In the genomic region with DNA sequence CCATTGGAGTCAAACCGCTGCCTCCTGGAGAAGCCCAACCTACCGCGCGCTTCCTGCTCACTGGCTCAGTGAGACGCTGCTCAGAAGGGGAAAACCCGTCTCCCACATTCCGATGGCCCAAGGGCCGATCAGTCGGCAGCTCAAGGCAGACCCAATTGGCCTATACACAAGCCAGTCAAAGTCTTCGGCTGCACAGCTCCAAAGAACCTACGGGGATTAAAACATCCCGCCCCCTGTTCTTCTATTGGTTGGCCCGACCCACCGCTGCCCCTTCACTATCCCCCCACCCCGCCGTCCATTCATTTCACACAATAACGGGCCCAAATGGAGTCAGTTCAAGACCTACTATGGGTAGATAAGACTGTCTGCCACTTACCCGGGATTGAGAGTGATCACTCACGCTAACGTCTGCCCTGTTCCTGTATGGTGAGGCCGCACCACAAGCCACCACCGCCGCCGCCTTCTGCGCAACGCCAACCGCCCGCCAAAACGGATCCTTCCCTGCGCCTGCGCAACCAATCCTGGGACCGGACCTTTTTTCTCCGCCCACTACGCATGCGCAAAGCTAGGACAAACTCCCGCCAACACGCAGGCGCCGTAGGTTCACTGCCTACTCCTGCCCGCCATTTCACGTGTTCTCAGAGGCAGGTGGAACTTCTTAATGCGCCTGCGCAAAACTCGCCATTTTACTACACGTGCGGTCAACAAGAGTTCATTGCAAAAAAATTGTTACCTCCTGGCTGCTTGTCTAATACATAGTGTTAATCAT, we compare ENCODE assay signal across 1 cellular context.
TF ChIP-seq lines count a peak whose summit lies in the region.

A gene (minus strand): TSS at position 491 of the 769 bp plus-strand sequence. CDS start 22,472 bp downstream, outside the sequence.

TF ChIP-seq in K562, 482 proteins besides CTCF, POLR2A, EP300 and RAD21 (continued from another document and continues in another):
- TF ChIP-seq, protein P1, sequence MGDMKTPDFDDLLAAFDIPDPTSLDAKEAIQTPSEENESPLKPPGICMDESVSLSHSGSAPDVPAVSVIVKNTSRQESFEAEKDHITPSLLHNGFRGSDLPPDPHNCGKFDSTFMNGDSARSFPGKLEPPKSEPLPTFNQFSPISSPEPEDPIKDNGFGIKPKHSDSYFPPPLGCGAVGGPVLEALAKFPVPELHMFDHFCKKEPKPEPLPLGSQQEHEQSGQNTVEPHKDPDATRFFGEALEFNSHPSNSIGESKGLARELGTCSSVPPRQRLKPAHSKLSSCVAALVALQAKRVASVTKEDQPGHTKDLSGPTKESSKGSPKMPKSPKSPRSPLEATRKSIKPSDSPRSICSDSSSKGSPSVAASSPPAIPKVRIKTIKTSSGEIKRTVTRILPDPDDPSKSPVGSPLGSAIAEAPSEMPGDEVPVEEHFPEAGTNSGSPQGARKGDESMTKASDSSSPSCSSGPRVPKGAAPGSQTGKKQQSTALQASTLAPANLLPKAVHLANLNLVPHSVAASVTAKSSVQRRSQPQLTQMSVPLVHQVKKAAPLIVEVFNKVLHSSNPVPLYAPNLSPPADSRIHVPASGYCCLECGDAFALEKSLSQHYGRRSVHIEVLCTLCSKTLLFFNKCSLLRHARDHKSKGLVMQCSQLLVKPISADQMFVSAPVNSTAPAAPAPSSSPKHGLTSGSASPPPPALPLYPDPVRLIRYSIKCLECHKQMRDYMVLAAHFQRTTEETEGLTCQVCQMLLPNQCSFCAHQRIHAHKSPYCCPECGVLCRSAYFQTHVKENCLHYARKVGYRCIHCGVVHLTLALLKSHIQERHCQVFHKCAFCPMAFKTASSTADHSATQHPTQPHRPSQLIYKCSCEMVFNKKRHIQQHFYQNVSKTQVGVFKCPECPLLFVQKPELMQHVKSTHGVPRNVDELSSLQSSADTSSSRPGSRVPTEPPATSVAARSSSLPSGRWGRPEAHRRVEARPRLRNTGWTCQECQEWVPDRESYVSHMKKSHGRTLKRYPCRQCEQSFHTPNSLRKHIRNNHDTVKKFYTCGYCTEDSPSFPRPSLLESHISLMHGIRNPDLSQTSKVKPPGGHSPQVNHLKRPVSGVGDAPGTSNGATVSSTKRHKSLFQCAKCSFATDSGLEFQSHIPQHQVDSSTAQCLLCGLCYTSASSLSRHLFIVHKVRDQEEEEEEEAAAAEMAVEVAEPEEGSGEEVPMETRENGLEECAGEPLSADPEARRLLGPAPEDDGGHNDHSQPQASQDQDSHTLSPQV (IDR thresholded peaks at IDR 0.05), result peak; percentile 38
- no peak for TF ChIP-seq RBM15 (IDR thresholded peaks at IDR 0.05; ENCODE audit: insufficient read depth, low read length)
- no peak for TF ChIP-seq ZNF239 (CRISPR knock-in tag; IDR thresholded peaks at IDR 0.05)
- TF ChIP-seq, protein P2, sequence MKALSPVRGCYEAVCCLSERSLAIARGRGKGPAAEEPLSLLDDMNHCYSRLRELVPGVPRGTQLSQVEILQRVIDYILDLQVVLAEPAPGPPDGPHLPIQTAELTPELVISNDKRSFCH (CRISPR knock-in tag; IDR thresholded peaks at IDR 0.05), result no peak
- TF ChIP-seq, protein P2 (tag; IDR thresholded peaks at IDR 0.05), result no peak
- no peak for TF ChIP-seq ZNF668 (CRISPR knock-in tag; IDR thresholded peaks at IDR 0.05)
- no peak for TF ChIP-seq ETV6 (IDR thresholded peaks at IDR 0.05; ENCODE audit: borderline replicate concordance in 1 of 2, low read depth in 2 of 2, low read length in 1 of 2)
- no peak for TF ChIP-seq ETV6 (CRISPR knock-in tag; IDR thresholded peaks at IDR 0.05; ENCODE audit: borderline replicate concordance)
- peak; percentile 89 for TF ChIP-seq POLR2H (tag; IDR thresholded peaks at IDR 0.05; ENCODE audit: low read depth)
- TF ChIP-seq, protein P3, sequence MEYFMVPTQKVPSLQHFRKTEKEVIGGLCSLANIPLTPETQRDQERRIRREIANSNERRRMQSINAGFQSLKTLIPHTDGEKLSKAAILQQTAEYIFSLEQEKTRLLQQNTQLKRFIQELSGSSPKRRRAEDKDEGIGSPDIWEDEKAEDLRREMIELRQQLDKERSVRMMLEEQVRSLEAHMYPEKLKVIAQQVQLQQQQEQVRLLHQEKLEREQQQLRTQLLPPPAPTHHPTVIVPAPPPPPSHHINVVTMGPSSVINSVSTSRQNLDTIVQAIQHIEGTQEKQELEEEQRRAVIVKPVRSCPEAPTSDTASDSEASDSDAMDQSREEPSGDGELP (CRISPR knock-in tag; IDR thresholded peaks at IDR 0.05; ENCODE audit: borderline replicate concordance), result peak; percentile 46; the same call in 1 of the 2 replicates
- no peak for TF ChIP-seq SRSF9 (IDR thresholded peaks at IDR 0.05; ENCODE audit: borderline replicate concordance, low read depth, low read length)
- no peak for TF ChIP-seq SOX6 (IDR thresholded peaks at IDR 0.05)
- TF ChIP-seq POLR2AphosphoS2 (IDR thresholded peaks at IDR 0.05; ENCODE audit: low read length), result peak; percentile 86
- TF ChIP-seq ZNF766 (CRISPR knock-in tag; conservative IDR thresholded peaks at IDR 0.05), result peak; percentile 54; the same call in 1 of the 2 replicates
- TF ChIP-seq POLR3G (IDR thresholded peaks at IDR 0.05; ENCODE audit: extremely low read depth, insufficient read length, insufficient replicate concordance), result no peak
- no peak for TF ChIP-seq XRCC5 (IDR thresholded peaks at IDR 0.05; ENCODE audit: low read depth, low read length)
- peak; percentile 99 for TF ChIP-seq MEIS2 (IDR thresholded peaks at IDR 0.05; ENCODE audit: partially characterized antibody)
- TF ChIP-seq, protein P4, sequence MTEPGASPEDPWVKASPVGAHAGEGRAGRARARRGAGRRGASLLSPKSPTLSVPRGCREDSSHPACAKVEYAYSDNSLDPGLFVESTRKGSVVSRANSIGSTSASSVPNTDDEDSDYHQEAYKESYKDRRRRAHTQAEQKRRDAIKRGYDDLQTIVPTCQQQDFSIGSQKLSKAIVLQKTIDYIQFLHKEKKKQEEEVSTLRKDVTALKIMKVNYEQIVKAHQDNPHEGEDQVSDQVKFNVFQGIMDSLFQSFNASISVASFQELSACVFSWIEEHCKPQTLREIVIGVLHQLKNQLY (CRISPR knock-in tag; conservative IDR thresholded peaks at IDR 0.05), result no peak
- TF ChIP-seq ZNF12 (CRISPR knock-in tag; IDR thresholded peaks at IDR 0.05), result 0 out of 2 replicates have a peak, but pooled peaks have one; percentile 2
- TF ChIP-seq, protein P5, sequence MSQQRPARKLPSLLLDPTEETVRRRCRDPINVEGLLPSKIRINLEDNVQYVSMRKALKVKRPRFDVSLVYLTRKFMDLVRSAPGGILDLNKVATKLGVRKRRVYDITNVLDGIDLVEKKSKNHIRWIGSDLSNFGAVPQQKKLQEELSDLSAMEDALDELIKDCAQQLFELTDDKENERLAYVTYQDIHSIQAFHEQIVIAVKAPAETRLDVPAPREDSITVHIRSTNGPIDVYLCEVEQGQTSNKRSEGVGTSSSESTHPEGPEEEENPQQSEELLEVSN (IDR thresholded peaks at IDR 0.05; ENCODE audit: borderline replicate concordance in 1 of 2, extremely low read depth in 1 of 2, insufficient read depth in 1 of 2, insufficient read length in 1 of 2, low read depth in 1 of 2, low read length in 1 of 2, poor library complexity in 1 of 2, severe bottlenecking in 1 of 2), result peak; percentile 96 to 99
- TF ChIP-seq ESRRA (IDR thresholded peaks at IDR 0.05; ENCODE audit: borderline replicate concordance, low read depth), result no peak
- TF ChIP-seq, protein P6, sequence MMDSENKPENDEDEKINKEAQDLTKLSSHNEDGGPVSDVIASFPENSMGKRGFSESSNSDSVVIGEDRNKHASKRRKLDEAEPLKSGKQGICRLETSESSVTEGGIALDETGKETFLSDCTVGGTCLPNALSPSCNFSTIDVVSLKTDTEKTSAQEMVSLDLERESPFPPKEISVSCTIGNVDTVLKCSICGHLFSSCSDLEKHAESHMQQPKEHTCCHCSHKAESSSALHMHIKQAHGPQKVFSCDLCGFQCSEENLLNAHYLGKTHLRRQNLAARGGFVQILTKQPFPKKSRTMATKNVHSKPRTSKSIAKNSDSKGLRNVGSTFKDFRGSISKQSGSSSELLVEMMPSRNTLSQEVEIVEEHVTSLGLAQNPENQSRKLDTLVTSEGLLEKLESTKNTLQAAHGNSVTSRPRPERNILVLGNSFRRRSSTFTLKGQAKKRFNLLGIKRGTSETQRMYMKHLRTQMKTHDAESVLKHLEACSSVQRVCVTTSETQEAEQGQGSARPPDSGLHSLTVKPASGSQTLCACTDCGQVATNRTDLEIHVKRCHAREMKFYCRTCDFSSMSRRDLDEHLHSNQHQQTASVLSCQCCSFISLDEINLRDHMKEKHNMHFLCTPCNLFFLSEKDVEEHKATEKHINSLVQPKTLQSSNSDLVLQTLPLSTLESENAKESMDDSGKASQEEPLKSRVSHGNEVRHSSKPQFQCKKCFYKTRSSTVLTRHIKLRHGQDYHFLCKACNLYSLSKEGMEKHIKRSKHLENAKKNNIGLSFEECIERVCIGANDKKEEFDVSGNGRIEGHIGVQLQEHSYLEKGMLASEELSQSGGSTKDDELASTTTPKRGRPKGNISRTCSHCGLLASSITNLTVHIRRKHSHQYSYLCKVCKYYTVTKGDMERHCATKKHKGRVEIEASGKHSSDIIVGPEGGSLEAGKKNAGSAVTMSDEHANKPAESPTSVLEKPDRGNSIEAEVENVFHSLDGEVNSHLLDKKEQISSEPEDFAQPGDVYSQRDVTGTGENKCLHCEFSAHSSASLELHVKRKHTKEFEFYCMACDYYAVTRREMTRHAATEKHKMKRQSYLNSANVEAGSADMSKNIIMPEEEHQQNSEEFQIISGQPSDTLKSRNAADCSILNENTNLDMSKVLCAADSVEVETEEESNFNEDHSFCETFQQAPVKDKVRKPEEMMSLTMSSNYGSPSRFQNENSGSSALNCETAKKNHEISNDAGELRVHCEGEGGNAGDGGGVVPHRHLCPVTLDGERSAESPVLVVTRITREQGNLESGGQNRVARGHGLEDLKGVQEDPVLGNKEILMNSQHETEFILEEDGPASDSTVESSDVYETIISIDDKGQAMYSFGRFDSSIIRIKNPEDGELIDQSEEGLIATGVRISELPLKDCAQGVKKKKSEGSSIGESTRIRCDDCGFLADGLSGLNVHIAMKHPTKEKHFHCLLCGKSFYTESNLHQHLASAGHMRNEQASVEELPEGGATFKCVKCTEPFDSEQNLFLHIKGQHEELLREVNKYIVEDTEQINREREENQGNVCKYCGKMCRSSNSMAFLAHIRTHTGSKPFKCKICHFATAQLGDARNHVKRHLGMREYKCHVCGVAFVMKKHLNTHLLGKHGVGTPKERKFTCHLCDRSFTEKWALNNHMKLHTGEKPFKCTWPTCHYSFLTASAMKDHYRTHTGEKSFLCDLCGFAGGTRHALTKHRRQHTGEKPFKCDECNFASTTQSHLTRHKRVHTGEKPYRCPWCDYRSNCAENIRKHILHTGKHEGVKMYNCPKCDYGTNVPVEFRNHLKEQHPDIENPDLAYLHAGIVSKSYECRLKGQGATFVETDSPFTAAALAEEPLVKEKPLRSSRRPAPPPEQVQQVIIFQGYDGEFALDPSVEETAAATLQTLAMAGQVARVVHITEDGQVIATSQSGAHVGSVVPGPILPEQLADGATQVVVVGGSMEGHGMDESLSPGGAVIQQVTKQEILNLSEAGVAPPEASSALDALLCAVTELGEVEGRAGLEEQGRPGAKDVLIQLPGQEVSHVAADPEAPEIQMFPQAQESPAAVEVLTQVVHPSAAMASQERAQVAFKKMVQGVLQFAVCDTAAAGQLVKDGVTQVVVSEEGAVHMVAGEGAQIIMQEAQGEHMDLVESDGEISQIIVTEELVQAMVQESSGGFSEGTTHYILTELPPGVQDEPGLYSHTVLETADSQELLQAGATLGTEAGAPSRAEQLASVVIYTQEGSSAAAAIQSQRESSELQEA (IDR thresholded peaks at IDR 0.05; ENCODE audit: low read depth), result no peak
- peak; percentile 74; the same call in 1 of the 2 replicates for TF ChIP-seq CC2D1A (IDR thresholded peaks at IDR 0.05)
- TF ChIP-seq, protein P7, sequence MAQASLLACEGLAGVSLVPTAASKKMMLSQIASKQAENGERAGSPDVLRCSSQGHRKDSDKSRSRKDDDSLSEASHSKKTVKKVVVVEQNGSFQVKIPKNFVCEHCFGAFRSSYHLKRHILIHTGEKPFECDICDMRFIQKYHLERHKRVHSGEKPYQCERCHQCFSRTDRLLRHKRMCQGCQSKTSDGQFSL (CRISPR knock-in tag; IDR thresholded peaks at IDR 0.05), result peak; percentile 82
- TF ChIP-seq, protein P7 (tag; IDR thresholded peaks at IDR 0.05), result no peak
- peak; percentile 94 for TF ChIP-seq FOXK1 (CRISPR knock-in tag; IDR thresholded peaks at IDR 0.05; ENCODE audit: borderline replicate concordance)
- TF ChIP-seq HDAC1 (IDR thresholded peaks at IDR 0.05), result no peak; a peak in 2 of 4 replicates
- no peak for TF ChIP-seq HIVEP1 (CRISPR knock-in tag; IDR thresholded peaks at IDR 0.05)
- TF ChIP-seq TAF9B (IDR thresholded peaks at IDR 0.05; ENCODE audit: partially characterized antibody), result peak; percentile 83
- TF ChIP-seq SMAD4 (CRISPR knock-in tag; conservative IDR thresholded peaks at IDR 0.05), result 0 out of 2 replicates have a peak, but pooled peaks have one; percentile 53
